2 cellular contexts compared by ENCODE assay signal in genomic region chr5:132095077-132095744, GRCh38.
TF ChIP-seq lines count a peak whose summit lies in the region.

No MANE protein-coding gene starts in this region.

TF ChIP-seq in HEK293, 187 proteins besides CTCF, POLR2A, EP300 and RAD21:
- TF ChIP-seq ZNF26 (tag by site-specific recombination; IDR thresholded peaks at IDR 0.05), result no peak
- peak; percentile 43 for TF ChIP-seq ZIC2 (tag by site-specific recombination; IDR thresholded peaks at IDR 0.05)
- no peak for TF ChIP-seq GFI1B (tag by site-specific recombination; IDR thresholded peaks at IDR 0.05)

TF ChIP-seq in GM12878, 131 proteins besides CTCF, POLR2A, EP300 and RAD21:
- TF ChIP-seq HDGF (IDR thresholded peaks at IDR 0.05) (0 out of 2 replicates have a peak, but pooled peaks have one; percentile 50), IKZF1 (conservative IDR thresholded peaks at IDR 0.05) (peak; percentile 50; the same call in 1 of the 2 replicates), HCFC1 (IDR thresholded peaks at IDR 0.05; ENCODE audit: low read length) (no peak), MEF2B (IDR thresholded peaks at IDR 0.05; ENCODE audit: partially characterized antibody, poor library complexity, severe bottlenecking) (peak; percentile 66), PAX8 (IDR thresholded peaks at IDR 0.05) (no peak), MXI1 (IDR thresholded peaks at IDR 0.05; ENCODE audit: low read depth, low read length) (no peak), FOXK2 (IDR thresholded peaks at IDR 0.05) (no peak), BMI1 (IDR thresholded peaks at IDR 0.05; ENCODE audit: borderline replicate concordance) (no peak), EED (IDR thresholded peaks at IDR 0.05; ENCODE audit: low read depth) (peak; percentile 59; the same call in 1 of the 2 replicates), GATAD2B (conservative IDR thresholded peaks at IDR 0.05; ENCODE audit: low read depth) (no peak)
